Comparison of ENCODE assay signal across 21 cellular contexts in the genomic region with DNA sequence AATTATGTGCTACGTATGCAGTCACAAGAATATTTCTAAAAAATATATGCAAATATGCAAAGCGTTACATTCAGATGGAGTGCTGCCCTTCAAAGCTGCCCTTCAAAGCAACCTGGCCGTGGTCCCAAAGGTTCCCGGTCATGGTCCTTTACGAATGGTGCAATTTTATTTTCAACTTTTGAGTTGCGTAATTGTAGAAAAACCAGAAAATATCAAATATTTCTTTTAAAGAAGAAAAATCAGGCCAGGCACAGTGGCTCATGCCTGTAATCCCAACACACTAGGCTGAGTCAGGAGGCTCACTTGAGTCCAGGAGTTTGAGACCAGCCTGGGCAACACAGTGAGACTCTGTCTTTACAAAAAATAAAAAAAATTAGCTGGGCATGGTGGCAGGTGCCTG. TPM values are rescaled to one million over a fixed set of nuclear protein-coding genes. Genes with fewer than 3 reads are reported as not detected.
"Had no signal": no experiment of that assay in that cellular context is flagged by ENCODE, and none has a peak within 500 bp of the region (broad histone marks: within the 10 kb centered on the region; RNA-seq: fewer than 3 reads in every experiment).

No MANE protein-coding gene starts in this region.

- H3K4me3 ChIP-seq: gastrocnemius medialis, left lung, mucosa of descending colon, spleen, testis, tibial nerve had no signal

- H3K27ac Mint-ChIP-seq: naive thymus-derived CD8-positive, alpha-beta T cell; stimulated activated memory B cell treated with anti-CD40 and anti-IgM and Interleukin-4, amounts not matched to agents 10 μg/mL and 1 μg/mL and 100 μg/mL, for 72 hours; stimulated activated naive CD8-positive, alpha-beta T cell treated with anti-CD3 and anti-CD28 coated beads, Interleukin-15, Interleukin-2, amounts not matched to agents 100 ng/mL and 50 ng/mL, for 24 hours had no signal

- H3K4me3 Mint-ChIP-seq: naive thymus-derived CD8-positive, alpha-beta T cell; stimulated activated memory B cell treated with anti-CD40 and anti-IgM and Interleukin-4, amounts not matched to agents 10 μg/mL and 1 μg/mL and 100 μg/mL, for 72 hours; stimulated activated naive CD8-positive, alpha-beta T cell treated with anti-CD3 and anti-CD28 coated beads, Interleukin-15, Interleukin-2, amounts not matched to agents 100 ng/mL and 50 ng/mL, for 24 hours had no signal

- H3K9me3 Mint-ChIP-seq: naive thymus-derived CD8-positive, alpha-beta T cell; stimulated activated memory B cell treated with anti-CD40 and anti-IgM and Interleukin-4, amounts not matched to agents 10 μg/mL and 1 μg/mL and 100 μg/mL, for 72 hours; stimulated activated naive CD8-positive, alpha-beta T cell treated with anti-CD3 and anti-CD28 coated beads, Interleukin-15, Interleukin-2, amounts not matched to agents 100 ng/mL and 50 ng/mL, for 24 hours had no signal

- DNase-seq: effector memory CD4-positive, alpha-beta T cell; gastrocnemius medialis; islet precursor cell; left lung; mammary epithelial cell; mucosa of descending colon; naive thymus-derived CD8-positive, alpha-beta T cell; right cardiac atrium; spleen; stimulated activated CD4-positive, alpha-beta T cell treated with anti-CD3 and anti-CD28 coated beads, Interleukin-15, amount 100 ng/mL, for 24 hours; stimulated activated CD4-positive, alpha-beta T cell treated with anti-CD3 and anti-CD28 coated beads, Interleukin-1b, Interleukin-23, amount 100 ng/mL, for 48 hours; stimulated activated CD4-positive, alpha-beta T cell treated with anti-CD3 and anti-CD28 coated beads, Interleukin-4, amount 100 ng/mL, for 24 hours; testis had no signal

- H3K27me3 Mint-ChIP-seq: naive thymus-derived CD8-positive, alpha-beta T cell; stimulated activated memory B cell treated with anti-CD40 and anti-IgM and Interleukin-4, amounts not matched to agents 10 μg/mL and 1 μg/mL and 100 μg/mL, for 72 hours; stimulated activated naive CD8-positive, alpha-beta T cell treated with anti-CD3 and anti-CD28 coated beads, Interleukin-15, Interleukin-2, amounts not matched to agents 100 ng/mL and 50 ng/mL, for 24 hours had no signal

- H3K4me1 ChIP-seq: gastrocnemius medialis, testis, tibial nerve had no signal

- ATAC-seq: esophagus mucosa; gastrocnemius medialis; left lung; mucosa of descending colon; naive thymus-derived CD8-positive, alpha-beta T cell; right cardiac atrium; stimulated activated memory B cell treated with anti-CD40 and anti-IgM and Interleukin-4, amounts not matched to agents 10 μg/mL and 1 μg/mL and 100 μg/mL, for 72 hours had no signal

- H3K36me3 ChIP-seq: gastrocnemius medialis had no signal

- H3K27ac ChIP-seq: gastrocnemius medialis, left lung, neutrophil, spleen, testis, tibial nerve had no signal

- H3K9me3 ChIP-seq: gastrocnemius medialis, left lung, mucosa of descending colon, neutrophil, spleen, testis, tibial nerve had no signal

- H3K27me3 ChIP-seq: gastrocnemius medialis, left lung, neutrophil, spleen, testis, tibial nerve had no signal

RNA-seq across cellular contexts. Expression of gene RBP5, which starts 22.8 kb away (rescaled TPM):
- total RNA-seq: fibroblast of villous mesenchyme, gastrocnemius medialis, mammary epithelial cell, osteocyte, skeletal muscle tissue had no signal
- polyA plus RNA-seq: mammary epithelial cell; naive thymus-derived CD8-positive, alpha-beta T cell had no signal
